ENCODE assay signal across 25 cellular contexts in the genomic region with DNA sequence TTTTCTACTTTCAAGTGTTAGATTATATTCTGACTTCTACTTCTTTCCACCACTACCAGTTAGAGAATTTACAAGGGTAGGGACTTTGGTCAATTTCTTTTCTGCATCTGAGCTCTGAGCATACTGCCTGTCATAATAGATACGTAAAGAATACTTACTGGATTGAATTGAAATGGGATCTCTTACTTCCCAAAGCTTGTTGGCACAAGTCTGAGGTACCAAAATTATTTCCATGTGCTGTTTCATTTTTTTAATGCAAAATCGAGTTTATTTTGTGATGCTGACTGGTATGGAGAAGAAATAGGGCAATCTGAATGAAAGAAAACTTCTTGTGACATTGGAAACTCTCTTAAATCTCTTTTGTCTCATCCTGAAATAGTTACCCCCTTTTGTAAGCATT.
"Had no signal": no experiment of that assay in that cellular context is flagged by ENCODE, and none has a peak within 500 bp of the region (broad histone marks: within the 10 kb centered on the region; RNA-seq: fewer than 3 reads in every experiment).

No MANE protein-coding gene starts in this region.

- H3K36me3 ChIP-seq: colonic mucosa, esophagus squamous epithelium, gastrocnemius medialis, heart right ventricle, left lung, lower lobe of right lung had no signal

- H3K4me3 ChIP-seq: colonic mucosa, esophagus squamous epithelium, gastrocnemius medialis, heart right ventricle, left lung, lower lobe of right lung had no signal

- FAIRE-seq: endometrium, islet of Langerhans, keratinocyte had no signal

- H3K9me3 ChIP-seq: colonic mucosa, esophagus squamous epithelium, gastrocnemius medialis, lower lobe of right lung had no signal

- ATAC-seq: effector memory CD8-positive, alpha-beta T cell; esophagus mucosa; gastrocnemius medialis; heart right ventricle; left cardiac atrium; left ventricle myocardium superior; lower lobe of right lung had no signal

- H3K27ac ChIP-seq: colonic mucosa, epithelial cell of prostate, esophagus squamous epithelium, gastrocnemius medialis, heart right ventricle, left lung, lower lobe of right lung had no signal

- DNase-seq: colonic mucosa; cortex of kidney; effector CD8-positive, alpha-beta T cell; effector memory CD8-positive, alpha-beta T cell; endodermal cell; erythroblast; esophagus squamous epithelium; foreskin fibroblast; foreskin melanocyte; gastrocnemius medialis; glutamatergic neuron; head of caudate nucleus; heart right ventricle; hippocampal formation; left cardiac atrium; left lung; left ventricle myocardium superior; lower lobe of right lung; mesendoderm; midbrain had no signal

- H3K27me3 ChIP-seq: colonic mucosa, esophagus squamous epithelium, gastrocnemius medialis, heart right ventricle, left lung had no signal

- H3K4me1 ChIP-seq: gastrocnemius medialis, left lung, lower lobe of right lung had no signal
